In genomic region chr20:6705106-6705766, GRCh38 we compare ENCODE assay signal across 13 cellular contexts.
A peak's percentile ranks its signal among the peaks of the same experiment; 100 is the strongest.
DNase-seq lines count a peak whose midpoint lies in the region; ATAC-seq and TF ChIP-seq lines count a peak whose summit lies in the region.
"Had no signal": no experiment of that assay in that cellular context is flagged by ENCODE, and none has a peak within 500 bp of the region (broad histone marks: within the 10 kb centered on the region; RNA-seq: fewer than 3 reads in every experiment).

No MANE protein-coding gene starts in this region.

- intact Hi-C loops in PC-3 (cut with micrococcal nuclease), result no loop called here
- intact Hi-C loops in gastrocnemius medialis (cut with DNase I; ENCODE audit: low total_unique reads), result no loop called here

- no peaks in the 10 kb centered on the region for H3K9me3 Mint-ChIP-seq in GM23338
- H3K9me3 Mint-ChIP-seq: activated CD4-positive, alpha-beta memory T cell treated with anti-CD3 and anti-CD28 coated beads for 36 hours had no signal

- no peak overlapping the region for H2AFZ ChIP-seq in PC-3 (ENCODE audit: low read length)
- H2AFZ ChIP-seq in GM23338, result no peak overlapping the region

- peaks cover 2% of the 10 kb centered on the region; the same call in 1 of the 3 replicates for H3K4me1 Mint-ChIP-seq in GM23338
- H3K4me1 Mint-ChIP-seq: IgD-negative memory B cell had no signal

- CTCF ChIA-PET in PC-3 (lab: Charles Lee), result no interaction called here

- no peak for TF ChIP-seq POLR2A in gastrocnemius medialis (IDR thresholded peaks at IDR 0.05)

- H3K36me3 Mint-ChIP-seq in GM23338 (ENCODE audit: low read depth), result no peaks in the 10 kb centered on the region
- H3K36me3 Mint-ChIP-seq: activated CD4-positive, alpha-beta memory T cell treated with anti-CD3 and anti-CD28 coated beads for 36 hours; IgD-negative memory B cell had no signal

- POLR2A ChIA-PET in PC-3 (lab: Charles Lee; ENCODE audit: unreplicated experiment), result no interaction called here

- ATAC-seq in PC-3 (no peak), gastrocnemius medialis (no peak), GM23338 (no peak)

- H3K4me2 ChIP-seq in PC-3 (ENCODE audit: low read length) (peak overlapping the region; percentile 59), GM23338 (no peak overlapping the region)

- H3K9me3 ChIP-seq in PC-3 (ENCODE audit: low read length) (no peaks in the 10 kb centered on the region), gastrocnemius medialis (no peaks in the 10 kb centered on the region)

- H3K4me1 ChIP-seq in PC-3 (ENCODE audit: insufficient read depth, low read length) (peaks cover 86% of the 10 kb centered on the region), gastrocnemius medialis (peaks cover 0 to 11% of the 10 kb centered on the region in 2 donors), GM23338 (ENCODE audit: insufficient read depth) (no peaks in the 10 kb centered on the region)

- no peak overlapping the region for H3K4me3 Mint-ChIP-seq in GM23338
- H3K4me3 Mint-ChIP-seq: activated CD4-positive, alpha-beta memory T cell treated with anti-CD3 and anti-CD28 coated beads for 36 hours; IgD-negative memory B cell had no signal

- no peaks in the 10 kb centered on the region for H3K9me2 ChIP-seq in PC-3 (replicated peaks; ENCODE audit: low read length)
- H3K9me2 ChIP-seq in GM23338 (ENCODE audit: insufficient read depth), result 0 out of 2 replicates have a peak, but pooled peaks cover 4% of the 10 kb centered on the region

- no peaks in the 10 kb centered on the region for H3K27me3 ChIP-seq in PC-3 (ENCODE audit: low read length)
- H3K27me3 ChIP-seq in gastrocnemius medialis, result no peaks in the 10 kb centered on the region
- no peaks in the 10 kb centered on the region for H3K27me3 ChIP-seq in GM23338 (ENCODE audit: insufficient read depth)

- no TSS peak for BruUV-seq in PC-3 (replicated peaks; lab: Mats Ljungman, UMichigan)

- H3K4me3 ChIP-seq in PC-3 (ENCODE audit: low read length) (no peak overlapping the region), fibroblast of villous mesenchyme (ENCODE audit: low read depth, low read length) (no peak overlapping the region), gastrocnemius medialis (no peak overlapping the region), GM23338 (no peak overlapping the region)

- H3K79me2 ChIP-seq in PC-3 (ENCODE audit: low read length) (no peaks in the 10 kb centered on the region), GM23338 (replicated peaks; ENCODE audit: insufficient read depth) (no peaks in the 10 kb centered on the region)

- peak overlapping the region; percentile 71 for H3K9ac ChIP-seq in PC-3 (ENCODE audit: low read length)

- no peak overlapping the region for H3K27ac Mint-ChIP-seq in GM23338
- H3K27ac Mint-ChIP-seq: activated CD4-positive, alpha-beta memory T cell treated with anti-CD3 and anti-CD28 coated beads for 36 hours; IgD-negative memory B cell had no signal

- in situ Hi-C loops in gastrocnemius medialis (cut with MboI; ENCODE audit: low sequenced_read_pairs in 4 of 4), result no loop called here

- H3K27ac ChIP-seq in PC-3 (ENCODE audit: low read length) (peak overlapping the region; percentile 94), gastrocnemius medialis (peak overlapping the region in 3 of 4 donors; percentile 32 to 57 (median 35)), GM23338 (ENCODE audit: low read depth) (no peak overlapping the region)

- peaks cover 2% of the 10 kb centered on the region for H3K27me3 Mint-ChIP-seq in GM23338 (ENCODE audit: insufficient read depth, low read depth, poor library complexity)
- H3K27me3 Mint-ChIP-seq: activated CD4-positive, alpha-beta memory T cell treated with anti-CD3 and anti-CD28 coated beads for 36 hours; IgD-negative memory B cell had no signal

- H3F3A ChIP-seq in PC-3 (ENCODE audit: low read length, unreplicated experiment) (no peaks in the 10 kb centered on the region), GM23338 (replicated peaks; ENCODE audit: low read depth) (no peaks in the 10 kb centered on the region)

- TF ChIP-seq CTCF in PC-3 (conservative IDR thresholded peaks at IDR 0.05; ENCODE audit: low read depth, low read length), result no peak
- TF ChIP-seq CTCF in fibroblast of villous mesenchyme (IDR thresholded peaks at IDR 0.05; ENCODE audit: insufficient read depth, low read depth, low read length), result no peak
- no peak for TF ChIP-seq CTCF in gastrocnemius medialis (IDR thresholded peaks at IDR 0.05 in 4 of 5, conservative IDR thresholded peaks at IDR 0.05 in 1 of 5)
- no peak for TF ChIP-seq CTCF in GM23338 (conservative IDR thresholded peaks at IDR 0.05; ENCODE audit: low read depth in 2 of 2)

- no peaks in the 10 kb centered on the region for H3K36me3 ChIP-seq in PC-3 (ENCODE audit: low read depth, low read length)
- no peaks in the 10 kb centered on the region for H3K36me3 ChIP-seq in gastrocnemius medialis
- no peaks in the 10 kb centered on the region for H3K36me3 ChIP-seq in GM23338 (ENCODE audit: insufficient read depth)

- DNase-seq in EL (peak; percentile 22), PC-3 (peak; percentile 22), fibroblast of villous mesenchyme (ENCODE audit: low read depth) (peak; percentile 24), gastrocnemius medialis (no peak), NCI-H345 (lab: John Stamatoyannopoulos, UW) (no peak), GM23338 (ENCODE audit: low spot score) (no peak), GF-D8 (lab: John Stamatoyannopoulos, UW) (no peak)
- no peak for DNase-seq in activated CD4-positive, alpha-beta T cell treated with anti-CD3 and anti-CD28 coated beads for 1 hour
- DNase-seq: activated CD4-positive, alpha-beta memory T cell treated with anti-CD3 and anti-CD28 coated beads for 36 hours; activated gamma-delta T cell treated with Interleukin-2 at 50 U/mL for 16 hours; kidney glomerular epithelial cell; NCI-H187 treated with DMSO at 0.1 percent for 48 hours had no signal

- H4K20me1 ChIP-seq in PC-3 (ENCODE audit: low read length), result no peaks in the 10 kb centered on the region
- H4K20me1 ChIP-seq in GM23338 (replicated peaks; ENCODE audit: insufficient read depth), result no peaks in the 10 kb centered on the region

TF ChIP-seq in GM23338, 12 proteins besides CTCF, POLR2A, EP300 and RAD21 (continues in another document):
- TF ChIP-seq STAT1 (IDR thresholded peaks at IDR 0.05; ENCODE audit: unreplicated experiment), result no peak
- TF ChIP-seq NANOG (IDR thresholded peaks at IDR 0.05; ENCODE audit: borderline replicate concordance), result no peak
- TF ChIP-seq ZNF331 (CRISPR knock-in tag; IDR thresholded peaks at IDR 0.05; ENCODE audit: low read depth), result no peak
- TF ChIP-seq JUNB (IDR thresholded peaks at IDR 0.05; ENCODE audit: unreplicated experiment), result no peak
- no peak for TF ChIP-seq POLR2AphosphoS5 (IDR thresholded peaks at IDR 0.05; ENCODE audit: low read depth)
- TF ChIP-seq ZNF114 (CRISPR knock-in tag; IDR thresholded peaks at IDR 0.05), result no peak
- TF ChIP-seq EZH2phosphoT487 (IDR thresholded peaks at IDR 0.05; ENCODE audit: unreplicated experiment), result no peak
- TF ChIP-seq ETS1 (IDR thresholded peaks at IDR 0.05), result no peak
- TF ChIP-seq CREB1 (CRISPR knock-in tag; IDR thresholded peaks at IDR 0.05; ENCODE audit: low read depth), result no peak

Comparison
In these comparisons a context has a peak if more than half of its experiments do, and no peak if none do; other contexts are left out.
1. DNase-seq: peak in EL (single experiment), PC-3 (single experiment) and fibroblast of villous mesenchyme (single experiment); none in gastrocnemius medialis (0 of 2), activated CD4-positive, alpha-beta T cell treated with anti-CD3 and anti-CD28 coated beads for 1 hour (single experiment), NCI-H345 (single experiment), GM23338 (single experiment) and GF-D8 (single experiment).